ENCODE assay signal across 8 cellular contexts in genomic region chrX:153934473-153935325, GRCh38. TPM values are rescaled to one million over a fixed set of nuclear protein-coding genes. Genes with fewer than 3 reads are reported as not detected.
DNase-seq lines count a peak whose midpoint lies in the region; ATAC-seq, FAIRE-seq and TF ChIP-seq lines count a peak whose summit lies in the region.

TSS of gene NAA10 (minus strand) at chrX:153935037. CDS start at chrX:153934904, 133 bp downstream.

- H3K36me3 Mint-ChIP-seq in neural crest cell (ENCODE audit: low read depth), result peaks cover 5% of the 10 kb centered on the region
- H3K36me3 Mint-ChIP-seq in type B pancreatic cell, result peaks cover 4% of the 10 kb centered on the region

- no peaks in the 10 kb centered on the region for H3K27me3 Mint-ChIP-seq in neural crest cell (ENCODE audit: low read depth)
- H3K27me3 Mint-ChIP-seq in type B pancreatic cell, result no peaks in the 10 kb centered on the region

- H3K27me3 ChIP-seq in HUES6 (ENCODE audit: control insufficient read depth, insufficient read depth, low read length), result no peaks in the 10 kb centered on the region

- peaks cover 12% of the 10 kb centered on the region for H3K4me1 Mint-ChIP-seq in neural crest cell
- H3K4me1 Mint-ChIP-seq in type B pancreatic cell (ENCODE audit: unreplicated experiment), result no peaks in the 10 kb centered on the region

- H3K9me3 Mint-ChIP-seq in neural crest cell (no peaks in the 10 kb centered on the region), type B pancreatic cell (no peaks in the 10 kb centered on the region)

- H3K4me3 Mint-ChIP-seq in neural crest cell (peak within 1 kb of the TSS; percentile 89), type B pancreatic cell (peak within 1 kb of the TSS; percentile 90)

- POLR2A ChIA-PET in RWPE1 (lab: Yijun Ruan, JAX; ENCODE audit: low non-redundant PET), result interaction anchor here (0.8 kb wide), 1 partner anchor 13 kb away, joined by 3 read pairs; no protein-coding TSS in a partner anchor

- TF ChIP-seq CTCF in RWPE1 (conservative IDR thresholded peaks at IDR 0.05; ENCODE audit: low read depth), result no peak
- no peak for TF ChIP-seq CTCF in neural crest cell (conservative IDR thresholded peaks at IDR 0.05)
- TF ChIP-seq CTCF in type B pancreatic cell (conservative IDR thresholded peaks at IDR 0.05), result no peak

- ATAC-seq in GM21423 (IDR thresholded peaks at IDR 0.05; ENCODE audit: unreplicated experiment), result peak; percentile 86

- H3K27ac Mint-ChIP-seq in neural crest cell (ENCODE audit: unreplicated experiment) (peak within 1 kb of the TSS; percentile 78), type B pancreatic cell (peak within 1 kb of the TSS; percentile 55)

- peak within 1 kb of the TSS; percentile 34; the same call in 1 of the 2 replicates for H3K27ac ChIP-seq in HUES6 (ENCODE audit: low read depth, low read length)
- peak within 1 kb of the TSS; percentile 66 for H3K27ac ChIP-seq in RWPE1

- H3K9ac ChIP-seq in HUES6 (ENCODE audit: low read length), result peak within 1 kb of the TSS; percentile 79

- peaks cover 15% of the 10 kb centered on the region; the same call in 1 of the 2 replicates for H3K4me1 ChIP-seq in HUES6 (ENCODE audit: control insufficient read depth, insufficient read depth, low read length)

- peak within 1 kb of the TSS; percentile 79 for H3K4me3 ChIP-seq in HUES6 (ENCODE audit: low read depth, low read length)

- DNase-seq in DMS79 (lab: John Stamatoyannopoulos, UW) (peak; percentile 20), RWPE1 (ENCODE audit: low spot score) (peak; percentile 61), frontal cortex (ENCODE audit: low spot score in 2 of 2) (peak; percentile 91 to 93), neural crest cell (ENCODE audit: low read depth, low spot score) (no peak), type B pancreatic cell (ENCODE audit: extremely low spot score, unreplicated experiment) (no peak)
- peak; percentile 65 for DNase-seq in activated naive CD4-positive, alpha-beta T cell treated with Interleukin-2 at 50 U/mL for 16 hours

- peaks cover 9% of the 10 kb centered on the region; the same call in 1 of the 2 replicates for H3K9me3 ChIP-seq in HUES6 (ENCODE audit: control insufficient read depth, insufficient read depth, low read depth, low read length)

- H3K36me3 ChIP-seq in HUES6 (ENCODE audit: control insufficient read depth, insufficient read depth, low read length), result peaks cover 36% of the 10 kb centered on the region

- FAIRE-seq in frontal cortex (lab: Jason Lieb, UNC), result no peak

- CTCF ChIA-PET in RWPE1 (lab: Yijun Ruan, JAX), result no interaction called here

RNA-seq across cellular contexts. Expression of gene NAA10, which starts in this region (rescaled TPM):
- total RNA-seq in frontal cortex (21.6 TPM), neural crest cell (116 and 124 TPM in 2 replicates), type B pancreatic cell (ENCODE audit: low replicate concordance) (73.8 and 82.7 TPM in 2 replicates)

Comparison
In these comparisons a context has a peak if more than half of its experiments do, and no peak if none do; other contexts are left out.
1. DNase-seq: peak in DMS79 (single experiment), RWPE1 (single experiment), activated naive CD4-positive, alpha-beta T cell treated with Interleukin-2 at 50 U/mL for 16 hours (single experiment) and frontal cortex (2 of 2); none in neural crest cell (single experiment) and type B pancreatic cell (single experiment).